Comparison of ENCODE assay signal across 16 cellular contexts in genomic region chr14:92160619-92161018, GRCh38. TPM values are rescaled to one million over a fixed set of nuclear protein-coding genes. Genes with fewer than 3 reads are reported as not detected.
A peak's percentile ranks its signal among the peaks of the same experiment; 100 is the strongest.
DNase-seq lines count a peak whose midpoint lies in the region; ATAC-seq, FAIRE-seq and TF ChIP-seq lines count a peak whose summit lies in the region.
"Had no signal": no experiment of that assay in that cellular context is flagged by ENCODE, and none has a peak within 500 bp of the region (broad histone marks: within the 10 kb centered on the region; RNA-seq: fewer than 3 reads in every experiment).

No MANE protein-coding gene starts in this region.

- no peaks in the 10 kb centered on the region for H3K4me1 Mint-ChIP-seq in endodermal cell

- H3K9ac ChIP-seq in adipocyte (ENCODE audit: low read length) (peak overlapping the region; percentile 30), endodermal cell (ENCODE audit: extremely low read depth, low read length, poor library complexity, severe bottlenecking) (no peak overlapping the region)

- FAIRE-seq in A549 (lab: Jason Lieb, UNC) = no peak

- no peak for TF ChIP-seq POLR2A in A549 (IDR thresholded peaks at IDR 0.05; ENCODE audit: low read length)

- no peak overlapping the region for H3K4me3 Mint-ChIP-seq in endodermal cell
- H3K4me3 Mint-ChIP-seq: CD4-positive, alpha-beta memory T cell had no signal

- no peak for TF ChIP-seq EP300 in A549 (IDR thresholded peaks at IDR 0.05)

- TF ChIP-seq CTCF in A549 (IDR thresholded peaks at IDR 0.05) = no peak
- TF ChIP-seq CTCF in endodermal cell (conservative IDR thresholded peaks at IDR 0.05) = no peak

- H3K27me3 ChIP-seq in adipocyte (replicated peaks; ENCODE audit: control insufficient read depth, insufficient read depth, low read length) (no peaks in the 10 kb centered on the region), endodermal cell (ENCODE audit: control insufficient read depth, insufficient read depth, low read length, poor library complexity, severe bottlenecking) (no peaks in the 10 kb centered on the region)
- H3K27me3 ChIP-seq: right lobe of liver, transverse colon had no signal

- H3K4me3 ChIP-seq in A549 (no peak overlapping the region), adipocyte (ENCODE audit: low read length) (peak overlapping the region; percentile 46), endodermal cell (ENCODE audit: low read length) (no peak overlapping the region)
- H3K4me3 ChIP-seq: right lobe of liver, transverse colon had no signal

- H3K4me1 ChIP-seq in A549 (peaks cover 11% of the 10 kb centered on the region; the same call in 2 of the 3 replicates), adipocyte (ENCODE audit: control insufficient read depth, insufficient read depth, low read length) (peaks cover 19% of the 10 kb centered on the region), endodermal cell (ENCODE audit: control insufficient read depth, insufficient read depth, low read length) (no peaks in the 10 kb centered on the region)
- H3K4me1 ChIP-seq: right lobe of liver, transverse colon had no signal

- ATAC-seq in A549 (peak; percentile 52 to 74; a peak in 4 of 6 replicates), GM18520 (IDR thresholded peaks at IDR 0.05; ENCODE audit: unreplicated experiment) (no peak)
- ATAC-seq: HCT116 had no signal

- H3K9me3 ChIP-seq in A549 (0 out of 3 replicates have a peak, but pooled peaks cover 6% of the 10 kb centered on the region), adipocyte (ENCODE audit: control insufficient read depth, low read length) (no peaks in the 10 kb centered on the region), endodermal cell (ENCODE audit: control insufficient read depth, low read length) (peaks cover 24% of the 10 kb centered on the region)

- peaks cover 23% of the 10 kb centered on the region for H3K9me3 Mint-ChIP-seq in endodermal cell

- CTCF ChIA-PET in A549 (lab: Yijun Ruan, JAX) = no interaction called here

- POLR2A ChIA-PET in A549 (lab: Yijun Ruan, JAX) = no interaction called here

- TF ChIP-seq RAD21 in A549 (conservative IDR thresholded peaks at IDR 0.05 in 1 of 2, IDR thresholded peaks at IDR 0.05 in 1 of 2) = no peak

- H3K36me3 ChIP-seq in adipocyte (ENCODE audit: control insufficient read depth, insufficient read depth, low read length, severe bottlenecking) (peaks cover 80% of the 10 kb centered on the region), endodermal cell (ENCODE audit: control insufficient read depth, insufficient read depth, low read length) (peaks cover 96% of the 10 kb centered on the region)

- peak overlapping the region; percentile 9; the same call in 1 of the 3 replicates for H3K4me2 ChIP-seq in A549

- peak in 1 of 2 experiments; percentile 45 for DNase-seq in A549 (ENCODE audit: low read depth in 1 of 2, low spot score in 1 of 2)
- peak; percentile 53 for DNase-seq in EL
- peak; percentile 93 for DNase-seq in adipocyte (ENCODE audit: low read depth)
- peak; percentile 7 for DNase-seq in hepatic stellate cell (ENCODE audit: low spot score)
- DNase-seq in endodermal cell = no peak
- DNase-seq in epidermal melanocyte (ENCODE audit: insufficient read length, low spot score) = no peak
- no peak for DNase-seq in NCI-H146 treated with DMSO at 0.1 percent for 48 hours (lab: John Stamatoyannopoulos, UW; ENCODE audit: unreplicated experiment)
- DNase-seq: activated CD4-positive, alpha-beta T cell treated with anti-CD3 and anti-CD28 coated beads for 1 hour; CD4-positive, alpha-beta memory T cell; Karpas-422; NCI-H446; right lobe of liver; transverse colon had no signal

- peak overlapping the region in 1 of 2 experiments; percentile 51; a peak in 1 of 6 replicates for H3K27ac ChIP-seq in A549
- H3K27ac ChIP-seq in endodermal cell (ENCODE audit: low read depth, low read length) = no peak overlapping the region
- H3K27ac ChIP-seq: right lobe of liver, transverse colon had no signal

- H3K36me3 Mint-ChIP-seq in endodermal cell (ENCODE audit: low read depth) = peaks cover 86% of the 10 kb centered on the region

- 26% methylated on average over 4 of the region's 4 CpGs for WGBS in A549 (ENCODE audit: missing lambda C conversion rate)
- WGBS in endodermal cell (ENCODE audit: insufficient coverage in 1 of 2, insufficient read length in 1 of 2), 2 experiments = 43 to 48% methylated on average over 4 of the region's 4 CpGs

- no peak overlapping the region for H3K27ac Mint-ChIP-seq in endodermal cell
- H3K27ac Mint-ChIP-seq: activated T-helper 2 cell treated with anti-CD3 and anti-CD28 coated beads, Interferon-gamma antibody, Interleukin-2, Interleukin-4, amounts not matched to agents 10 μg/mL and 5 μg/mL and 100 μg/mL, durations not matched to agents 14 hours and 24 hours and 36 hours had no signal

- H3K27me3 Mint-ChIP-seq in endodermal cell (ENCODE audit: insufficient read depth) = no peaks in the 10 kb centered on the region
- H3K27me3 Mint-ChIP-seq: CD4-positive, alpha-beta memory T cell had no signal

TF ChIP-seq in A549, 52 proteins besides CTCF, POLR2A, EP300 and RAD21:
- TF ChIP-seq HES2 (IDR thresholded peaks at IDR 0.05) (no peak), PBX3 (IDR thresholded peaks at IDR 0.05) (no peak), ZSCAN20 (CRISPR knock-in tag; IDR thresholded peaks at IDR 0.05) (no peak), MYC (IDR thresholded peaks at IDR 0.05; ENCODE audit: borderline replicate concordance, low read length) (no peak), JUN (IDR thresholded peaks at IDR 0.05) (no peak), RFX5 (IDR thresholded peaks at IDR 0.05) (no peak), ELK1 (IDR thresholded peaks at IDR 0.05; ENCODE audit: low read depth, low read length) (no peak), CEBPB (IDR thresholded peaks at IDR 0.05) (peak; percentile 55 to 62; a peak in 2 of 4 replicates), E2F6 (IDR thresholded peaks at IDR 0.05; ENCODE audit: borderline replicate concordance, low read depth) (no peak), FOSL2 (IDR thresholded peaks at IDR 0.05) (no peak), FOSL2 (CRISPR knock-in tag; IDR thresholded peaks at IDR 0.05) (peak; percentile 32; the same call in 1 of the 2 replicates), RARB (CRISPR knock-in tag; IDR thresholded peaks at IDR 0.05) (peak; percentile 90; the same call in 1 of the 2 replicates), KDM1A (IDR thresholded peaks at IDR 0.05; ENCODE audit: low read depth) (no peak), TP53 (CRISPR knock-in tag; IDR thresholded peaks at IDR 0.05) (no peak)

RNA-seq across cellular contexts. Expression of gene CPSF2, which starts 38.9 kb away (rescaled TPM):
- polyA plus RNA-seq in A549 (2011; rRNA removed) = 60.0 and 75.3 TPM in 2 replicates
- polyA plus RNA-seq in A549 (2012; cell fraction: cytosol; rRNA removed) = 11.7 and 12.2 TPM in 2 replicates
- polyA plus RNA-seq in A549 (2012; cell fraction: nucleus; rRNA removed) = 6.3 and 7.2 TPM in 2 replicates
- 50.7 to 57.3 TPM (median 54.6 TPM) in 3 replicates for polyA plus RNA-seq in A549 (2017; fragmentation: RNase III; extraction: RNeasy Plus Mini Kit Qiagen cat#74134 plus additional on column Dnase treatment)
- polyA minus RNA-seq in A549 (2011; rRNA and poly(A)+ RNA removed) = 37.8 and 52.3 TPM in 2 replicates
- total RNA-seq in endodermal cell = 100 to 1,000 TPM in 1 of 2 donors, 10 to 100 TPM in 1; 91.8 to 103 TPM
- 49.3 TPM for polyA plus RNA-seq in endodermal cell (2013, experiment 1 of 2)
- 42.1 TPM for polyA plus RNA-seq in endodermal cell (2013, experiment 2 of 2)

RNA-seq across cellular contexts. Expression of gene NDUFB1, which starts 39.1 kb away (rescaled TPM):
- 397 and 704 TPM in 2 replicates for polyA plus RNA-seq in A549 (2011; rRNA removed)
- polyA plus RNA-seq in A549 (2012; cell fraction: cytosol; rRNA removed) = 353 and 539 TPM in 2 replicates
- polyA plus RNA-seq in A549 (2012; cell fraction: nucleus; rRNA removed) = 107 and 360 TPM in 2 replicates
- polyA plus RNA-seq in A549 (2017; fragmentation: RNase III; extraction: RNeasy Plus Mini Kit Qiagen cat#74134 plus additional on column Dnase treatment) = 594 to 640 TPM (median 596 TPM) in 3 replicates
- polyA minus RNA-seq in A549 (2011; rRNA and poly(A)+ RNA removed) = 54.7 and 63.4 TPM in 2 replicates
- total RNA-seq in endodermal cell = 100 to 1,000 TPM; 122 to 155 TPM
- polyA plus RNA-seq in endodermal cell (2013, experiment 1 of 2) = 169 TPM
- 156 TPM for polyA plus RNA-seq in endodermal cell (2013, experiment 2 of 2)

RNA-seq across cellular contexts. Expression of gene ATXN3, which starts 54.2 kb away (rescaled TPM):
- 37.1 and 41.8 TPM in 2 replicates for polyA plus RNA-seq in A549 (2011; rRNA removed)
- 6.6 and 8.4 TPM in 2 replicates for polyA plus RNA-seq in A549 (2012; cell fraction: cytosol; rRNA removed)
- polyA plus RNA-seq in A549 (2012; cell fraction: nucleus; rRNA removed) = 4.2 and 7.7 TPM in 2 replicates
- 23.8 to 25.2 TPM (median 24.4 TPM) in 3 replicates for polyA plus RNA-seq in A549 (2017; fragmentation: RNase III; extraction: RNeasy Plus Mini Kit Qiagen cat#74134 plus additional on column Dnase treatment)
- 7.4 and 12.3 TPM in 2 replicates for polyA minus RNA-seq in A549 (2011; rRNA and poly(A)+ RNA removed)
- total RNA-seq in endodermal cell = 10 to 100 TPM; 25.7 to 33.2 TPM
- 30.2 TPM for polyA plus RNA-seq in endodermal cell (2013, experiment 1 of 2)
- 30.1 TPM for polyA plus RNA-seq in endodermal cell (2013, experiment 2 of 2)

Comparison
In these comparisons a context has a peak if more than half of its experiments do, and no peak if none do; other contexts are left out.
1. DNase-seq: peak in EL (single experiment), adipocyte (single experiment) and hepatic stellate cell (single experiment); none in endodermal cell (single experiment), epidermal melanocyte (single experiment) and NCI-H146 treated with DMSO at 0.1 percent for 48 hours (single experiment).